Comparison of ENCODE assay signal across 6 cellular contexts in genomic region chr5:176755593-176755992, GRCh38. TPM values are rescaled to one million over a fixed set of nuclear protein-coding genes. Genes with fewer than 3 reads are reported as not detected.
"Had no signal": no experiment of that assay in that cellular context is flagged by ENCODE, and none has a peak within 500 bp of the region (broad histone marks: within the 10 kb centered on the region; RNA-seq: fewer than 3 reads in every experiment).

No MANE protein-coding gene starts in this region.

RNA-seq across cellular contexts. Expression of gene UNC5A, which starts 54.8 kb away (rescaled TPM):
- total RNA-seq: naive thymus-derived CD4-positive, alpha-beta T cell; natural killer cell; osteoblast; smooth muscle cell; thoracic aorta; tibial nerve had no signal
